Comparison of ENCODE assay signal across 22 cellular contexts in the genomic region with DNA sequence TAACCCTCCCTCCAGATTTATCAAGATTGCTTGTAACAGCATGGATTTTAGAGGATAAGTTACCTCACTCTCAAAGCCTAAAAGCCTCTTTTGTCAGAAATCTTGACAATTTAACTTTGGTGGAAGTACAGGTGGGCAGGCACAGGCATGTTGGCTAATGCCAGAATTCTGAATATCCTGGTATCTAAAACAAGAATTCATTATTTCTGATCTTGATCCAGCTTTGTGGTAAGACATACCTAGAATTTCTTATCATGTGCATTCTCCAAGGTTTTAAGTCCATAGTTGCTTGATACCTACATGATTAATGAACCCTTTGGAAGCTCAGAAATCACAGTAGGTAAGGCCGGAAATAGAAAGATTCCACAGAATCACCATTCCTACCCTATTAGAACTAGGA.
"Had no signal": no experiment of that assay in that cellular context is flagged by ENCODE, and none has a peak within 500 bp of the region (broad histone marks: within the 10 kb centered on the region; RNA-seq: fewer than 3 reads in every experiment).

No MANE protein-coding gene starts in this region.

- H3K27me3 ChIP-seq: gastrocnemius medialis, left lung, neural progenitor cell, right lobe of liver, tibial nerve, upper lobe of left lung, uterus had no signal

- H3K4me3 ChIP-seq: coronary artery, gastrocnemius medialis, left lung, neural progenitor cell, right lobe of liver, thoracic aorta, tibial nerve, upper lobe of left lung, uterus had no signal

- H3K36me3 ChIP-seq: gastrocnemius medialis, left lung, neural progenitor cell, right lobe of liver, thoracic aorta, tibial nerve, upper lobe of left lung, uterus had no signal

- H3K4me1 ChIP-seq: gastrocnemius medialis, left lung, neural progenitor cell, parathyroid adenoma, right lobe of liver, tibial nerve, upper lobe of left lung, uterus had no signal

- DNase-seq: dermis blood vessel endothelial cell; effector memory CD4-positive, alpha-beta T cell; gastrocnemius medialis; head of caudate nucleus; kidney; left lung; mesendoderm; midbrain; naive thymus-derived CD4-positive, alpha-beta T cell; right lobe of liver; small intestine; stimulated activated CD4-positive, alpha-beta T cell treated with anti-CD3 and anti-CD28 coated beads, Interleukin-15, amount 100 ng/mL, for 24 hours; stimulated activated CD4-positive, alpha-beta T cell treated with anti-CD3 and anti-CD28 coated beads, Interleukin-2, amount 100 ng/mL, for 48 hours; stimulated activated naive B cell treated with anti-CD40 and anti-IgM and Interleukin-4, amounts not matched to agents 10 μg/mL and 1 μg/mL and 100 μg/mL, for 72 hours; upper lobe of left lung; uterus had no signal

- H3K9ac ChIP-seq: neural progenitor cell, parathyroid adenoma had no signal

- FAIRE-seq: endothelial cell of umbilical vein, kidney, small intestine had no signal

- H3K79me2 ChIP-seq: parathyroid adenoma had no signal

- H3K27ac ChIP-seq: coronary artery, gastrocnemius medialis, left lung, neural progenitor cell, parathyroid adenoma, right lobe of liver, thoracic aorta, tibial nerve, upper lobe of left lung, uterus had no signal

- H3K4me2 ChIP-seq: neural progenitor cell had no signal

- ATAC-seq: gastrocnemius medialis; left lung; naive thymus-derived CD4-positive, alpha-beta T cell; right lobe of liver; stimulated activated naive B cell treated with anti-CD40 and anti-IgM and Interleukin-4, amounts not matched to agents 10 μg/mL and 1 μg/mL and 100 μg/mL, for 72 hours had no signal

- H2AFZ ChIP-seq: neural progenitor cell, parathyroid adenoma had no signal

- H3K9me3 ChIP-seq: gastrocnemius medialis, right lobe of liver, thoracic aorta, upper lobe of left lung, uterus had no signal
